ENCODE assay signal across 20 cellular contexts in genomic region chr3:48407542-48408099, GRCh38. TPM values are rescaled to one million over a fixed set of nuclear protein-coding genes. Genes with fewer than 3 reads are reported as not detected.
DNase-seq lines count a peak whose midpoint lies in the region; ATAC-seq and TF ChIP-seq lines count a peak whose summit lies in the region.
"Had no signal": no experiment of that assay in that cellular context is flagged by ENCODE, and none has a peak within 500 bp of the region (broad histone marks: within the 10 kb centered on the region; RNA-seq: fewer than 3 reads in every experiment).

No MANE protein-coding gene starts in this region.

- TF ChIP-seq RAD21 in SK-N-SH (IDR thresholded peaks at IDR 0.05; ENCODE audit: low read length): no peak

- H3K36me3 ChIP-seq in right atrium auricular region (peaks cover 85% of the 10 kb centered on the region), SK-N-SH (replicated peaks in 1 of 2; ENCODE audit: control insufficient read depth in 1 of 2, insufficient read depth in 2 of 2, low read length in 1 of 2) (peaks cover 0 to 55% of the 10 kb centered on the region in 2 experiments)

- ATAC-seq in right cardiac atrium (no peak), activated B cell treated with CpG ODN at 0.5 μM for 24 hours (ENCODE audit: low read depth) (no peak)
- ATAC-seq: activated CD4-positive, CD25-positive, alpha-beta regulatory T cell treated with anti-CD3 and anti-CD28 coated beads, Interleukin-2, amount 50 U/mL, for 24 hours; esophagus mucosa; SK-N-SH treated with all-trans-retinoic acid at 6 μM for 48 hours had no signal

- H3K4me1 Mint-ChIP-seq in activated B cell treated with CpG ODN at 0.5 μM for 24 hours: no peaks in the 10 kb centered on the region
- H3K4me1 Mint-ChIP-seq in nephron progenitor cell: no peaks in the 10 kb centered on the region
- no peaks in the 10 kb centered on the region for H3K4me1 Mint-ChIP-seq in type B pancreatic cell (ENCODE audit: unreplicated experiment)
- H3K4me1 Mint-ChIP-seq: activated naive CD8-positive, alpha-beta T cell treated with anti-CD3 and anti-CD28 coated beads, Interleukin-2, amount 10 ng/mL, durations not matched to agents 7 days and 5 days had no signal

- WGBS in right cardiac atrium: 84% methylated on average over 8 of the region's 8 CpGs
- 87% methylated on average over 8 of the region's 8 CpGs for WGBS in SK-N-SH (ENCODE audit: low lambda C conversion rate)

- intact Hi-C loops in right cardiac atrium (cut with DNase I) (no loop called here), activated B cell treated with CpG ODN at 0.5 μM for 24 hours (cut with micrococcal nuclease) (no loop called here)

- H3K9me2 ChIP-seq in SK-N-SH: no peaks in the 10 kb centered on the region

- H3K79me2 ChIP-seq in SK-N-SH (ENCODE audit: insufficient read depth): no peaks in the 10 kb centered on the region

- no peak overlapping the region for H2AFZ ChIP-seq in SK-N-SH (ENCODE audit: low read depth)

- no peak for TF ChIP-seq CTCF in right atrium auricular region (IDR thresholded peaks at IDR 0.05)
- TF ChIP-seq CTCF in activated B cell treated with CpG ODN at 0.5 μM for 24 hours (IDR thresholded peaks at IDR 0.05): no peak
- no peak for TF ChIP-seq CTCF in nephron progenitor cell (IDR thresholded peaks at IDR 0.05)
- no peak for TF ChIP-seq CTCF in type B pancreatic cell (conservative IDR thresholded peaks at IDR 0.05)
- TF ChIP-seq CTCF in SK-N-SH (IDR thresholded peaks at IDR 0.05): no peak

- DNase-seq in right atrium auricular region (ENCODE audit: low spot score): peak; percentile 50
- DNase-seq in right cardiac atrium: no peak
- DNase-seq in activated B cell treated with CpG ODN at 0.5 μM for 24 hours: peak; percentile 11
- no peak for DNase-seq in nephron progenitor cell
- peak; percentile 29 for DNase-seq in type B pancreatic cell (ENCODE audit: extremely low spot score, unreplicated experiment)
- DNase-seq in DMS153 (lab: John Stamatoyannopoulos, UW): no peak
- DNase-seq in SK-N-SH: no peak
- no peak for DNase-seq in activated CD4-positive, CD25-positive, alpha-beta regulatory T cell treated with anti-CD3 and anti-CD28 coated beads, Interleukin-2, amount 50 U/mL, for 72 hours
- DNase-seq: activated naive CD8-positive, alpha-beta T cell treated with anti-CD3 and anti-CD28 coated beads, Interleukin-2, amount 10 ng/mL, durations not matched to agents 7 days and 5 days; dermis blood vessel endothelial cell; left ventricle myocardium inferior; NCI-H146; occipital lobe; substantia nigra; T1000 had no signal

- H4K20me1 ChIP-seq in SK-N-SH (ENCODE audit: insufficient read depth): no peaks in the 10 kb centered on the region

- H3K27ac ChIP-seq in right atrium auricular region: no peak overlapping the region
- no peak overlapping the region for H3K27ac ChIP-seq in right cardiac atrium (ENCODE audit: low read length)
- H3K27ac ChIP-seq in SK-N-SH (ENCODE audit: low read depth in 2 of 2, low read length in 1 of 2): no peak overlapping the region
- H3K27ac ChIP-seq: left ventricle myocardium inferior, skin epidermis had no signal

- no peaks in the 10 kb centered on the region for H3K27me3 Mint-ChIP-seq in activated B cell treated with CpG ODN at 0.5 μM for 24 hours
- no peaks in the 10 kb centered on the region for H3K27me3 Mint-ChIP-seq in nephron progenitor cell (ENCODE audit: low read depth, poor library complexity)
- no peaks in the 10 kb centered on the region for H3K27me3 Mint-ChIP-seq in type B pancreatic cell
- H3K27me3 Mint-ChIP-seq: activated naive CD8-positive, alpha-beta T cell treated with anti-CD3 and anti-CD28 coated beads, Interleukin-2, amount 10 ng/mL, durations not matched to agents 7 days and 5 days had no signal

- peaks cover 0 to 4% of the 10 kb centered on the region in 2 donors for H3K4me1 ChIP-seq in right atrium auricular region
- H3K4me1 ChIP-seq in right cardiac atrium (ENCODE audit: control insufficient read depth, insufficient read depth, low read length): no peaks in the 10 kb centered on the region
- H3K4me1 ChIP-seq in SK-N-SH (ENCODE audit: control insufficient read depth in 1 of 2, insufficient read depth in 2 of 2, low read depth in 1 of 2, low read length in 1 of 2): no peaks in the 10 kb centered on the region; a peak in 1 of 4 replicates

- no peak overlapping the region for H3K4me3 ChIP-seq in right atrium auricular region
- no peak overlapping the region for H3K4me3 ChIP-seq in right cardiac atrium (ENCODE audit: low read length)
- H3K4me3 ChIP-seq in SK-N-SH (ENCODE audit: low read depth in 2 of 2, low read length in 1 of 2): no peak overlapping the region
- H3K4me3 ChIP-seq: breast epithelium, left ventricle myocardium inferior, skin epidermis had no signal

- POLR2A ChIA-PET in activated B cell treated with CpG ODN at 0.5 μM for 24 hours (lab: Charles Lee): no interaction called here
- POLR2A ChIA-PET in SK-N-SH (lab: Yijun Ruan, JAX): no interaction called here

- no peak for TF ChIP-seq EP300 in SK-N-SH (IDR thresholded peaks at IDR 0.05; ENCODE audit: borderline replicate concordance in 1 of 2, low read depth in 1 of 2, low read length in 1 of 2)

- no peak overlapping the region for H3K9ac ChIP-seq in SK-N-SH

- H3F3A ChIP-seq in SK-N-SH (replicated peaks; ENCODE audit: insufficient read depth): peaks cover 2% of the 10 kb centered on the region

- no peak overlapping the region for H3K4me2 ChIP-seq in SK-N-SH

- H3K27me3 ChIP-seq in right atrium auricular region (no peaks in the 10 kb centered on the region), right cardiac atrium (ENCODE audit: control insufficient read depth, insufficient read depth) (no peaks in the 10 kb centered on the region), SK-N-SH (ENCODE audit: insufficient read depth) (no peaks in the 10 kb centered on the region)
- H3K27me3 ChIP-seq: breast epithelium had no signal

- H3K9me3 Mint-ChIP-seq in activated B cell treated with CpG ODN at 0.5 μM for 24 hours (no peaks in the 10 kb centered on the region), nephron progenitor cell (no peaks in the 10 kb centered on the region), type B pancreatic cell (no peaks in the 10 kb centered on the region)
- H3K9me3 Mint-ChIP-seq: activated naive CD8-positive, alpha-beta T cell treated with anti-CD3 and anti-CD28 coated beads, Interleukin-2, amount 10 ng/mL, durations not matched to agents 7 days and 5 days had no signal

- no peak overlapping the region for H3K27ac Mint-ChIP-seq in activated B cell treated with CpG ODN at 0.5 μM for 24 hours
- peak overlapping the region; percentile 94 for H3K27ac Mint-ChIP-seq in nephron progenitor cell
- H3K27ac Mint-ChIP-seq in type B pancreatic cell: no peak overlapping the region
- H3K27ac Mint-ChIP-seq: activated naive CD8-positive, alpha-beta T cell treated with anti-CD3 and anti-CD28 coated beads, Interleukin-2, amount 10 ng/mL, durations not matched to agents 7 days and 5 days had no signal

- CTCF ChIA-PET in activated B cell treated with CpG ODN at 0.5 μM for 24 hours (lab: Charles Lee) (interaction anchor here (1.0 to 1.2 kb wide), 2 partner anchors 29 to 142 kb away, joined by 4 to 5 read pairs; no protein-coding TSS in a partner anchor), SK-N-SH (lab: Yijun Ruan, JAX) (interaction anchor here (1.1 to 15.6 kb wide), 4 partner anchors 8 to 134 kb away, joined by 3 to 399 read pairs (median 6); partner anchors contain the start of gene PLXNB1)

- H3K9me3 ChIP-seq in right atrium auricular region (no peaks in the 10 kb centered on the region), right cardiac atrium (ENCODE audit: control insufficient read depth, low read length) (no peaks in the 10 kb centered on the region), SK-N-SH (no peaks in the 10 kb centered on the region)
- H3K9me3 ChIP-seq: breast epithelium, left ventricle myocardium inferior had no signal

- no peaks in the 10 kb centered on the region for H3K36me3 Mint-ChIP-seq in activated B cell treated with CpG ODN at 0.5 μM for 24 hours (ENCODE audit: low read depth)
- H3K36me3 Mint-ChIP-seq in nephron progenitor cell (ENCODE audit: low read depth): peaks cover 34% of the 10 kb centered on the region
- H3K36me3 Mint-ChIP-seq in type B pancreatic cell: peaks cover 15% of the 10 kb centered on the region
- H3K36me3 Mint-ChIP-seq: activated naive CD8-positive, alpha-beta T cell treated with anti-CD3 and anti-CD28 coated beads, Interleukin-2, amount 10 ng/mL, durations not matched to agents 7 days and 5 days had no signal

- H3K4me3 Mint-ChIP-seq in activated B cell treated with CpG ODN at 0.5 μM for 24 hours: no peak overlapping the region
- no peak overlapping the region for H3K4me3 Mint-ChIP-seq in nephron progenitor cell
- no peak overlapping the region for H3K4me3 Mint-ChIP-seq in type B pancreatic cell
- H3K4me3 Mint-ChIP-seq: activated naive CD8-positive, alpha-beta T cell treated with anti-CD3 and anti-CD28 coated beads, Interleukin-2, amount 10 ng/mL, durations not matched to agents 7 days and 5 days had no signal

RNA-seq across cellular contexts. Expression of gene PLXNB1, which starts 22.3 kb away (rescaled TPM):
- 10 to 100 TPM; 69.4 to 73.0 TPM for total RNA-seq in right atrium auricular region
- total RNA-seq in right cardiac atrium: 10 to 100 TPM; 49.4 to 84.5 (median 55.0) TPM
- 52.7 TPM for polyA plus RNA-seq in right cardiac atrium
- total RNA-seq in activated B cell treated with CpG ODN at 0.5 μM for 24 hours: 3.5 and 5.4 TPM in 2 replicates
- total RNA-seq in type B pancreatic cell (ENCODE audit: low replicate concordance): 212 and 367 TPM in 2 replicates
- polyA plus RNA-seq in SK-N-SH (2012; rRNA removed): 38.0 and 39.8 TPM in 2 replicates
- 6.5 and 13.9 TPM in 2 replicates for polyA plus RNA-seq in SK-N-SH (2012; cell fraction: cytosol; rRNA removed)
- 195 and 267 TPM in 2 replicates for polyA plus RNA-seq in SK-N-SH (2012; cell fraction: nucleus; rRNA removed)

RNA-seq across cellular contexts. Expression of gene CCDC51, which starts 32.3 kb away (rescaled TPM):
- total RNA-seq in right atrium auricular region (1 to 10 TPM; 8.4 to 9.2 TPM), right cardiac atrium (10 to 100 TPM in 3 of 4 donors, 1 to 10 TPM in 1; 8.7 to 11.5 (median 11.1) TPM), activated B cell treated with CpG ODN at 0.5 μM for 24 hours (8.7 and 8.8 TPM in 2 replicates), type B pancreatic cell (ENCODE audit: low replicate concordance) (15.0 and 25.7 TPM in 2 replicates)
- polyA plus RNA-seq in right cardiac atrium (11.2 TPM), SK-N-SH (2012; rRNA removed) (24.2 and 29.6 TPM in 2 replicates)
- 22.7 and 27.4 TPM in 2 replicates for polyA plus RNA-seq in SK-N-SH (2012; cell fraction: cytosol; rRNA removed)
- 15.3 and 20.4 TPM in 2 replicates for polyA plus RNA-seq in SK-N-SH (2012; cell fraction: nucleus; rRNA removed)

RNA-seq across cellular contexts. Expression of gene TMA7, which starts 32.4 kb away (rescaled TPM):
- total RNA-seq in right atrium auricular region: 100 to 1,000 TPM; 194 to 286 TPM
- 100 to 1,000 TPM; 187 to 270 (median 216) TPM for total RNA-seq in right cardiac atrium
- polyA plus RNA-seq in right cardiac atrium: 526 TPM
- total RNA-seq in activated B cell treated with CpG ODN at 0.5 μM for 24 hours: 216 and 296 TPM in 2 replicates
- total RNA-seq in type B pancreatic cell (ENCODE audit: low replicate concordance): 268 and 281 TPM in 2 replicates
- 393 and 438 TPM in 2 replicates for polyA plus RNA-seq in SK-N-SH (2012; rRNA removed)
- polyA plus RNA-seq in SK-N-SH (2012; cell fraction: cytosol; rRNA removed): 655 and 1,170 TPM in 2 replicates
- 91.0 and 95.9 TPM in 2 replicates for polyA plus RNA-seq in SK-N-SH (2012; cell fraction: nucleus; rRNA removed)

RNA-seq across cellular contexts. Expression of gene FBXW12, which starts 35.6 kb away (rescaled TPM):
- not detected for total RNA-seq in right atrium auricular region
- not detected for total RNA-seq in right cardiac atrium
- not detected for polyA plus RNA-seq in right cardiac atrium
- not detected in 2 replicates for total RNA-seq in activated B cell treated with CpG ODN at 0.5 μM for 24 hours
- total RNA-seq in type B pancreatic cell (ENCODE audit: low replicate concordance): not detected in 2 replicates
- 0.07 TPM in 1 of 2 replicates, not detected in the other for polyA plus RNA-seq in SK-N-SH (2012; rRNA removed)
- polyA plus RNA-seq in SK-N-SH (2012; cell fraction: cytosol; rRNA removed): 0.04 TPM in 1 of 2 replicates, not detected in the other
- polyA plus RNA-seq in SK-N-SH (2012; cell fraction: nucleus; rRNA removed): 0.11 and 0.13 TPM in 2 replicates
- total RNA-seq: activated naive CD8-positive, alpha-beta T cell treated with anti-CD3 and anti-CD28 coated beads, Interleukin-2, amount 10 ng/mL, durations not matched to agents 7 days and 5 days; dermis blood vessel endothelial cell; esophagus mucosa; left ventricle myocardium inferior had no signal

RNA-seq across cellular contexts. Expression of gene ATRIP, which starts 38.9 kb away (rescaled TPM):
- total RNA-seq in right atrium auricular region (1 to 10 TPM; 2.0 to 3.1 TPM), right cardiac atrium (1 to 10 TPM; 4.0 to 5.2 (median 4.3) TPM), activated B cell treated with CpG ODN at 0.5 μM for 24 hours (10.5 and 14.6 TPM in 2 replicates), type B pancreatic cell (ENCODE audit: low replicate concordance) (9.3 and 16.0 TPM in 2 replicates)
- polyA plus RNA-seq in right cardiac atrium (3.5 TPM), SK-N-SH (2012; rRNA removed) (5.6 and 6.5 TPM in 2 replicates)
- polyA plus RNA-seq in SK-N-SH (2012; cell fraction: cytosol; rRNA removed): 4.0 and 4.3 TPM in 2 replicates
- polyA plus RNA-seq in SK-N-SH (2012; cell fraction: nucleus; rRNA removed): 12.5 and 14.9 TPM in 2 replicates

Comparison
In these comparisons a context has a peak if more than half of its experiments do, and no peak if none do; other contexts are left out.
1. DNase-seq: peak in right atrium auricular region (single experiment), activated B cell treated with CpG ODN at 0.5 μM for 24 hours (single experiment) and type B pancreatic cell (single experiment); none in right cardiac atrium (0 of 3), nephron progenitor cell (single experiment), DMS153 (single experiment), SK-N-SH (single experiment) and activated CD4-positive, CD25-positive, alpha-beta regulatory T cell treated with anti-CD3 and anti-CD28 coated beads, Interleukin-2, amount 50 U/mL, for 72 hours (single experiment).